ENCODE assay signal across 20 cellular contexts in the genomic region with DNA sequence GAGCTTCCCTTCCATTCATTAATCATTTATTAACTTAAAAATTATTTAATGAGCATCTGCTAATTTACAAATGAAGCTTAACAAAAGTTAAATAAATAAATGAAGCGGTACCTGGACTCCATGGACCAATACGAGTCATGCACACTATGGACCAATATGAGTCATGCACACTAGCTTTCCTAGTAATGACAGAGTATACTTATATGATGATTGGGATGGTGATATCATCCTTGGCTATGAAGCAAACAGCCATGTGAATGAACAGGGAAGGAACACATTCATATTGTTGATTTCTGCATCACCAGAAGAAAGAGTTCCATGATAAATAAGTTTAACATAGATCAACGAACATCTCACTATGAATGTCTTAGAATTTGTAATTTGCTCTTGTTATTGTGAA.
DNase-seq lines count a peak whose midpoint lies in the region; ATAC-seq and TF ChIP-seq lines count a peak whose summit lies in the region.
"Had no signal": no experiment of that assay in that cellular context is flagged by ENCODE, and none has a peak within 500 bp of the region (broad histone marks: within the 10 kb centered on the region; RNA-seq: fewer than 3 reads in every experiment).

No MANE protein-coding gene starts in this region.

- no peaks in the 10 kb centered on the region for H3K79me2 ChIP-seq in mammary epithelial cell (ENCODE audit: insufficient read depth, low read length)
- H3K79me2 ChIP-seq in fibroblast of lung (ENCODE audit: control insufficient read depth, insufficient read depth, low read length) = no peaks in the 10 kb centered on the region

- H3K4me3 Mint-ChIP-seq in MCF 10A (ENCODE audit: unreplicated experiment) = no peak overlapping the region
- H3K4me3 Mint-ChIP-seq: CD14-positive monocyte, H9, nephron progenitor cell had no signal

- 71% methylated on average over 3 of the region's 3 CpGs for WGBS in mammary epithelial cell (ENCODE audit: low coverage, missing lambda C conversion rate)

- H3K4me1 Mint-ChIP-seq in MCF 10A (ENCODE audit: insufficient read depth, unreplicated experiment) = no peaks in the 10 kb centered on the region

- H3K9me3 ChIP-seq in mammary epithelial cell (replicated peaks; ENCODE audit: insufficient read depth, low read length) = no peaks in the 10 kb centered on the region
- no peaks in the 10 kb centered on the region for H3K9me3 ChIP-seq in fibroblast of lung (ENCODE audit: control insufficient read depth, insufficient read depth, low read depth, low read length)
- H3K9me3 ChIP-seq: sigmoid colon, thyroid gland had no signal

- dilution Hi-C loops in mammary epithelial cell (cut with HindIII; ENCODE audit: low sequenced_read_pairs) = no loop called here

- intact Hi-C loops in mammary epithelial cell (cut with micrococcal nuclease) (loop anchor here (5.0 to 10.0 kb wide), 2 partner anchors 230 to 1202 kb away; no protein-coding TSS in a partner anchor), MCF 10A (cut with micrococcal nuclease) (loop anchor here (10.0 kb wide), 1 partner anchor 1200 kb away; no protein-coding TSS in a partner anchor)

- BruUV-seq in mammary epithelial cell (replicated peaks; lab: Mats Ljungman, UMichigan) (no TSS peak), MCF 10A (replicated peaks; lab: Mats Ljungman, UMichigan) (no TSS peak)

- no peaks in the 10 kb centered on the region for H3K27me3 Mint-ChIP-seq in MCF 10A (ENCODE audit: insufficient read depth, unreplicated experiment)

- in situ Hi-C loops in mammary epithelial cell (cut with MboI; ENCODE audit: low sequenced_read_pairs in 2 of 2) = no loop called here

- CTCF ChIA-PET in mammary epithelial cell (lab: Charles Lee; ENCODE audit: low non-redundant PET) (interaction anchor here (0.6 kb wide), 1 partner anchor 562 kb away, joined by 14 read pairs; no protein-coding TSS in a partner anchor), MCF 10A (lab: Yijun Ruan, JAX) (interaction anchor here (0.7 to 1.2 kb wide), 3 partner anchors 72 to 1292 kb away, joined by 4 to 9 read pairs (median 4); no protein-coding TSS in a partner anchor), RWPE1 (lab: Yijun Ruan, JAX) (interaction anchor here (0.6 to 0.9 kb wide), 2 partner anchors 10 to 37 kb away, joined by 3 read pairs; no protein-coding TSS in a partner anchor)

- H3K4me1 ChIP-seq in mammary epithelial cell (ENCODE audit: insufficient read depth, low read length) = no peaks in the 10 kb centered on the region
- H3K4me1 ChIP-seq in fibroblast of lung (ENCODE audit: control insufficient read depth, extremely low read depth, insufficient read depth, low read length) = no peaks in the 10 kb centered on the region
- H3K4me1 ChIP-seq: thyroid gland had no signal

- H3K4me3 ChIP-seq in mammary epithelial cell (replicated peaks in 1 of 3; ENCODE audit: insufficient read depth in 1 of 3, low read depth in 2 of 3, low read length in 3 of 3) (no peak overlapping the region), fibroblast of lung (replicated peaks in 1 of 4; ENCODE audit: control extremely low read depth in 1 of 4, insufficient read depth in 1 of 4, low read depth in 3 of 4, low read length in 4 of 4) (no peak overlapping the region)
- H3K4me3 ChIP-seq: cardiac muscle cell, sigmoid colon, thyroid gland had no signal

- peaks cover 2% of the 10 kb centered on the region for H3K27me3 ChIP-seq in mammary epithelial cell (ENCODE audit: insufficient read depth, low read length)
- H3K27me3 ChIP-seq in fibroblast of lung (ENCODE audit: control insufficient read depth, insufficient read depth, low read length) = no peaks in the 10 kb centered on the region
- H3K27me3 ChIP-seq: cardiac muscle cell, sigmoid colon, thyroid gland had no signal

- H2AFZ ChIP-seq in mammary epithelial cell (ENCODE audit: low read depth, low read length) (no peak overlapping the region), fibroblast of lung (ENCODE audit: low read length) (no peak overlapping the region)

- H3K4me2 ChIP-seq in mammary epithelial cell (ENCODE audit: insufficient read depth, low read depth, low read length) (no peak overlapping the region), fibroblast of lung (ENCODE audit: extremely low read depth, insufficient read depth, low read length) (no peak overlapping the region)

- no peak overlapping the region for H3K27ac Mint-ChIP-seq in MCF 10A (ENCODE audit: low read depth, unreplicated experiment)
- H3K27ac Mint-ChIP-seq: CD14-positive monocyte, nephron progenitor cell had no signal

- H3K27ac ChIP-seq in mammary epithelial cell (ENCODE audit: insufficient read depth, low read depth, low read length) (no peak overlapping the region), RWPE1 (no peak overlapping the region), fibroblast of lung (ENCODE audit: insufficient read depth, low read length) (no peak overlapping the region)
- H3K27ac ChIP-seq: cardiac muscle cell, sigmoid colon, thyroid gland had no signal

- no peaks in the 10 kb centered on the region for H3K36me3 ChIP-seq in mammary epithelial cell (ENCODE audit: insufficient read depth, low read length)
- H3K36me3 ChIP-seq in fibroblast of lung (ENCODE audit: control insufficient read depth, insufficient read depth, low read length) = no peaks in the 10 kb centered on the region
- H3K36me3 ChIP-seq: cardiac muscle cell, sigmoid colon, thyroid gland had no signal

- no peaks in the 10 kb centered on the region for H3K9me3 Mint-ChIP-seq in MCF 10A (ENCODE audit: unreplicated experiment)
- H3K9me3 Mint-ChIP-seq: H9, nephron progenitor cell had no signal

- TF ChIP-seq CTCF in mammary epithelial cell (conservative IDR thresholded peaks at IDR 0.05 in 1 of 2, IDR thresholded peaks at IDR 0.05 in 1 of 2; ENCODE audit: extremely low read depth in 1 of 2, insufficient read depth in 1 of 2, low read depth in 1 of 2, low read length in 2 of 2) = no peak
- TF ChIP-seq CTCF in MCF 10A (IDR thresholded peaks at IDR 0.05; ENCODE audit: unreplicated experiment) = no peak
- TF ChIP-seq CTCF in RWPE1 (conservative IDR thresholded peaks at IDR 0.05; ENCODE audit: low read depth) = no peak
- TF ChIP-seq CTCF in fibroblast of lung (conservative IDR thresholded peaks at IDR 0.05 in 1 of 2, IDR thresholded peaks at IDR 0.05 in 1 of 2; ENCODE audit: low read depth in 1 of 2, low read length in 2 of 2) = no peak

- H4K20me1 ChIP-seq in mammary epithelial cell (ENCODE audit: insufficient read depth, low read length) (no peaks in the 10 kb centered on the region), fibroblast of lung (ENCODE audit: control insufficient read depth, extremely low read depth, insufficient read depth, low read length) (no peaks in the 10 kb centered on the region)

- H3K36me3 Mint-ChIP-seq in MCF 10A (ENCODE audit: insufficient read depth, unreplicated experiment) = no peaks in the 10 kb centered on the region
- H3K36me3 Mint-ChIP-seq: CD14-positive monocyte had no signal

- H3K9ac ChIP-seq in mammary epithelial cell (ENCODE audit: insufficient read depth, low read length) (no peak overlapping the region), fibroblast of lung (ENCODE audit: insufficient read depth, low read length) (no peak overlapping the region)

- POLR2A ChIA-PET in MCF 10A (lab: Yijun Ruan, JAX) (no interaction called here), RWPE1 (lab: Yijun Ruan, JAX; ENCODE audit: low non-redundant PET) (no interaction called here)

- ATAC-seq in HG02938 (IDR thresholded peaks at IDR 0.05; ENCODE audit: unreplicated experiment) (no peak), HG02973 (IDR thresholded peaks at IDR 0.05; ENCODE audit: unreplicated experiment) (no peak), HG03442 (IDR thresholded peaks at IDR 0.05; ENCODE audit: unreplicated experiment) (no peak)

- DNase-seq in mammary epithelial cell (peak; percentile 37), MCF 10A (ENCODE audit: unreplicated experiment) (no peak), RWPE1 (ENCODE audit: low spot score) (peak; percentile 11), fibroblast of lung (ENCODE audit: low read depth in 2 of 2) (peak; percentile 17 to 25), stromal cell of bone marrow (ENCODE audit: low read depth) (peak; percentile 13)
- DNase-seq: activated gamma-delta T cell; H9; NCI-H1694; NCI-H748 treated with DMSO at 0.1 percent for 48 hours; nephron progenitor cell; posterior cingulate gyrus; sigmoid colon; stimulated activated CD4-positive, alpha-beta T cell treated with anti-CD3 and anti-CD28 coated beads, Interleukin-2, amount 100 ng/mL, for 24 hours; stimulated activated naive CD4-positive, alpha-beta T cell treated with Interleukin-2 at 50 U/mL for 16 hours; thyroid gland had no signal
